Comparison of ENCODE assay signal across 1 cellular context in the genomic region with DNA sequence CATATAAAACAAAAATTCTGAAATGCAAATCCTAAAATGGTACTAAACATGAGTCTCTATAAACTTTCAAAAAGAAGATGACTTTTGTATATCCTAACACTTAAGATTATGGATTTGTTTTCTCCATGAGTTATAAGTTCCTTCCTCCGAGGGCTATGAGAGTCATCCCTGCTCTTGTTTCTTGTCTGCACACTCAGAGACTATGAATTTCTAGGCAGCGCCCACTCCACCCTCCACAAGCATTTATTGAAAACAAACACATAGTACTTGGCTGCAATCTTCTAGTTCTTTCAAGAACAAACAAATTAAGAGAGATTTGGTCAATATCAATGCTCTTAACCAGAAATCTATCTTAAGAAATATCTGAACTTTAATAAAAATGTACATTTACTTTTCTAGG.
TF ChIP-seq lines count a peak whose summit lies in the region.

No MANE protein-coding gene starts in this region.

TF ChIP-seq in SK-N-SH, 30 proteins besides CTCF, POLR2A, EP300 and RAD21 (continued from another document):
- TF ChIP-seq, protein P1, sequence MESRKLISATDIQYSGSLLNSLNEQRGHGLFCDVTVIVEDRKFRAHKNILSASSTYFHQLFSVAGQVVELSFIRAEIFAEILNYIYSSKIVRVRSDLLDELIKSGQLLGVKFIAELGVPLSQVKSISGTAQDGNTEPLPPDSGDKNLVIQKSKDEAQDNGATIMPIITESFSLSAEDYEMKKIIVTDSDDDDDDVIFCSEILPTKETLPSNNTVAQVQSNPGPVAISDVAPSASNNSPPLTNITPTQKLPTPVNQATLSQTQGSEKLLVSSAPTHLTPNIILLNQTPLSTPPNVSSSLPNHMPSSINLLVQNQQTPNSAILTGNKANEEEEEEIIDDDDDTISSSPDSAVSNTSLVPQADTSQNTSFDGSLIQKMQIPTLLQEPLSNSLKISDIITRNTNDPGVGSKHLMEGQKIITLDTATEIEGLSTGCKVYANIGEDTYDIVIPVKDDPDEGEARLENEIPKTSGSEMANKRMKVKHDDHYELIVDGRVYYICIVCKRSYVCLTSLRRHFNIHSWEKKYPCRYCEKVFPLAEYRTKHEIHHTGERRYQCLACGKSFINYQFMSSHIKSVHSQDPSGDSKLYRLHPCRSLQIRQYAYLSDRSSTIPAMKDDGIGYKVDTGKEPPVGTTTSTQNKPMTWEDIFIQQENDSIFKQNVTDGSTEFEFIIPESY (IDR thresholded peaks at IDR 0.05; ENCODE audit: borderline replicate concordance, low read depth): no peak
- TF ChIP-seq MEF2A (IDR thresholded peaks at IDR 0.05; ENCODE audit: borderline replicate concordance, low read depth) (no peak), RFX5 (IDR thresholded peaks at IDR 0.05; ENCODE audit: low read length) (no peak), SIN3A (IDR thresholded peaks at IDR 0.05; ENCODE audit: borderline replicate concordance, low read depth, low read length) (no peak), EZH2phosphoT487 (IDR thresholded peaks at IDR 0.05; ENCODE audit: borderline replicate concordance, low read depth) (no peak), TAF1 (IDR thresholded peaks at IDR 0.05; ENCODE audit: borderline replicate concordance, low read depth, low read length) (no peak), FOXM1 (IDR thresholded peaks at IDR 0.05; ENCODE audit: low read depth) (no peak)
- TF ChIP-seq, protein P2, sequence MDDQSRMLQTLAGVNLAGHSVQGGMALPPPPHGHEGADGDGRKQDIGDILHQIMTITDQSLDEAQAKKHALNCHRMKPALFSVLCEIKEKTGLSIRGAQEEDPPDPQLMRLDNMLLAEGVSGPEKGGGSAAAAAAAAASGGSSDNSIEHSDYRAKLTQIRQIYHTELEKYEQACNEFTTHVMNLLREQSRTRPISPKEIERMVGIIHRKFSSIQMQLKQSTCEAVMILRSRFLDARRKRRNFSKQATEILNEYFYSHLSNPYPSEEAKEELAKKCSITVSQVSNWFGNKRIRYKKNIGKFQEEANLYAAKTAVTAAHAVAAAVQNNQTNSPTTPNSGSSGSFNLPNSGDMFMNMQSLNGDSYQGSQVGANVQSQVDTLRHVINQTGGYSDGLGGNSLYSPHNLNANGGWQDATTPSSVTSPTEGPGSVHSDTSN (IDR thresholded peaks at IDR 0.05): no peak
